In genomic region chr1:232792949-232793348, GRCh38 we compare ENCODE assay signal across 29 cellular contexts. TPM values are rescaled to one million over a fixed set of nuclear protein-coding genes. Genes with fewer than 3 reads are reported as not detected.
DNase-seq lines count a peak whose midpoint lies in the region; ATAC-seq, FAIRE-seq and TF ChIP-seq lines count a peak whose summit lies in the region.
"Had no signal": no experiment of that assay in that cellular context is flagged by ENCODE, and none has a peak within 500 bp of the region (broad histone marks: within the 10 kb centered on the region; RNA-seq: fewer than 3 reads in every experiment).

No MANE protein-coding gene starts in this region.

- H3K9me3 ChIP-seq in A673 (ENCODE audit: low read depth, low read length, poor library complexity, severe bottlenecking) (no peaks in the 10 kb centered on the region), Peyer's patch (no peaks in the 10 kb centered on the region)
- H3K9me3 ChIP-seq: BE2C, breast epithelium, esophagus squamous epithelium, heart right ventricle, prostate gland, vagina had no signal

- H3K4me1 ChIP-seq in A673 (ENCODE audit: insufficient read depth, low read length, poor library complexity, severe bottlenecking) (peaks cover 46% of the 10 kb centered on the region), Peyer's patch (peaks cover 0 to 6% (median 0%) of the 10 kb centered on the region in 4 donors)
- H3K4me1 ChIP-seq: BE2C, breast epithelium, prostate gland had no signal

- H3K27me3 ChIP-seq in A673 (replicated peaks; ENCODE audit: insufficient read depth, low read depth, low read length, poor library complexity) (no peaks in the 10 kb centered on the region), bronchial epithelial cell (ENCODE audit: control insufficient read depth, insufficient read depth, low read length) (no peaks in the 10 kb centered on the region), Peyer's patch (no peaks in the 10 kb centered on the region)
- H3K27me3 ChIP-seq: BE2C, breast epithelium, esophagus squamous epithelium, foreskin keratinocyte, heart right ventricle, vagina had no signal

- H3K4me3 Mint-ChIP-seq in activated CD4-positive, alpha-beta memory T cell treated with anti-CD3 and anti-CD28 coated beads for 36 hours, result no peak overlapping the region
- no peak overlapping the region for H3K4me3 Mint-ChIP-seq in activated CD4-positive, alpha-beta memory T cell treated with anti-CD3 and anti-CD28 coated beads, Interleukin-2, amount 10 ng/mL, durations not matched to agents 7 days and 5 days
- H3K4me3 Mint-ChIP-seq: CD8-positive, alpha-beta T cell; naive B cell had no signal

- H3K4me3 ChIP-seq in A673 (ENCODE audit: low read depth, low read length, poor library complexity, severe bottlenecking), result no peak overlapping the region
- H3K4me3 ChIP-seq in bronchial epithelial cell (ENCODE audit: low read depth, low read length), result no peak overlapping the region
- H3K4me3 ChIP-seq in Peyer's patch, result no peak overlapping the region
- H3K4me3 ChIP-seq: breast epithelium, esophagus squamous epithelium, heart right ventricle, prostate gland, vagina had no signal

- H3K36me3 ChIP-seq in A673 (ENCODE audit: insufficient read depth, low read length, poor library complexity, severe bottlenecking), result no peaks in the 10 kb centered on the region
- H3K36me3 ChIP-seq in bronchial epithelial cell (ENCODE audit: control insufficient read depth, insufficient read depth, low read length), result no peaks in the 10 kb centered on the region
- H3K36me3 ChIP-seq in Peyer's patch, result no peaks in the 10 kb centered on the region
- H3K36me3 ChIP-seq: BE2C, breast epithelium, esophagus squamous epithelium, heart right ventricle, prostate gland, vagina, WERI-Rb-1 had no signal

- BruUV-seq in A673 (replicated peaks; lab: Mats Ljungman, UMichigan), result no TSS peak

- H3K27me3 Mint-ChIP-seq in activated CD4-positive, alpha-beta memory T cell treated with anti-CD3 and anti-CD28 coated beads for 36 hours, result peaks cover 5% of the 10 kb centered on the region
- H3K27me3 Mint-ChIP-seq in activated CD4-positive, alpha-beta memory T cell treated with anti-CD3 and anti-CD28 coated beads, Interleukin-2, amount 10 ng/mL, durations not matched to agents 7 days and 5 days, result peaks cover 5% of the 10 kb centered on the region

- TF ChIP-seq CTCF in A673 (conservative IDR thresholded peaks at IDR 0.05; ENCODE audit: low read depth, low read length), result no peak
- TF ChIP-seq CTCF in bronchial epithelial cell (IDR thresholded peaks at IDR 0.05; ENCODE audit: insufficient read depth, low read length, severe bottlenecking), result no peak
- TF ChIP-seq CTCF in Peyer's patch (IDR thresholded peaks at IDR 0.05), result no peak

- H3K27ac ChIP-seq in A673 (ENCODE audit: low read depth, low read length, poor library complexity, severe bottlenecking), result peak overlapping the region; percentile 78
- no peak overlapping the region for H3K27ac ChIP-seq in Peyer's patch
- H3K27ac ChIP-seq: breast epithelium, foreskin keratinocyte, heart right ventricle, prostate gland, vagina had no signal

- CTCF ChIA-PET in activated CD4-positive, alpha-beta memory T cell treated with anti-CD3 and anti-CD28 coated beads for 36 hours (lab: Charles Lee), result no interaction called here
- CTCF ChIA-PET in activated CD4-positive, alpha-beta memory T cell treated with anti-CD3 and anti-CD28 coated beads, Interleukin-2, amount 10 ng/mL, durations not matched to agents 7 days and 5 days (lab: Charles Lee), result no interaction called here
- CTCF ChIA-PET in A673 (lab: Charles Lee), result no interaction called here

- peak; percentile 86 for FAIRE-seq in HTR-8/SVneo (lab: Jason Lieb, UNC)
- FAIRE-seq in bronchial epithelial cell (lab: Jason Lieb, UNC), result peak; percentile 60

- POLR2A ChIA-PET in activated CD4-positive, alpha-beta memory T cell treated with anti-CD3 and anti-CD28 coated beads for 36 hours (lab: Charles Lee), result no interaction called here
- POLR2A ChIA-PET in activated CD4-positive, alpha-beta memory T cell treated with anti-CD3 and anti-CD28 coated beads, Interleukin-2, amount 10 ng/mL, durations not matched to agents 7 days and 5 days (lab: Charles Lee), result no interaction called here
- POLR2A ChIA-PET in A673 (lab: Charles Lee; ENCODE audit: low non-redundant PET), result interaction anchor here (0.6 kb wide), 1 partner anchor 72 kb away, joined by 3 read pairs; no protein-coding TSS in a partner anchor

- intact Hi-C loops in activated CD4-positive, alpha-beta memory T cell treated with anti-CD3 and anti-CD28 coated beads for 36 hours (cut with micrococcal nuclease), result loop anchor here (5.0 kb wide), 1 partner anchor 156 kb away; no protein-coding TSS in a partner anchor
- intact Hi-C loops in A673 (cut with micrococcal nuclease; ENCODE audit: unreplicated experiment), result loop anchor here (5.0 kb wide), 1 partner anchor 151 kb away; no protein-coding TSS in a partner anchor

- no peak for ATAC-seq in GM19467 (IDR thresholded peaks at IDR 0.05; ENCODE audit: unreplicated experiment)
- ATAC-seq: CD8-positive, alpha-beta T cell; foreskin keratinocyte; heart right ventricle; Panc1; stimulated activated naive CD8-positive, alpha-beta T cell treated with anti-CD3 and anti-CD28 coated beads, Interleukin-15, Interleukin-2, amounts not matched to agents 100 U/mL and 50 U/mL, for 24 hours had no signal

- DNase-seq in activated CD4-positive, alpha-beta memory T cell treated with anti-CD3 and anti-CD28 coated beads for 36 hours, result peak; percentile 21
- no peak for DNase-seq in activated CD4-positive, alpha-beta memory T cell treated with anti-CD3 and anti-CD28 coated beads, Interleukin-2, amount 10 ng/mL, durations not matched to agents 7 days and 5 days
- DNase-seq in A673 (ENCODE audit: low spot score) (no peak), HTR-8/SVneo (ENCODE audit: insufficient read length, low spot score) (no peak), bronchial epithelial cell (ENCODE audit: low read depth) (no peak), NCI-H146 (lab: John Stamatoyannopoulos, UW) (no peak), Peyer's patch (no peak)
- DNase-seq: ACHN; activated CD8-positive, alpha-beta memory T cell treated with anti-CD3 and anti-CD28 coated beads for 24 hours; activated gamma-delta T cell; BE2C; CD8-positive, alpha-beta T cell; EL; esophagus squamous epithelium; foreskin keratinocyte; heart right ventricle; midbrain; naive B cell; NCI-H2107; NCI-H345; SHP77; stimulated activated naive CD8-positive, alpha-beta T cell treated with anti-CD3 and anti-CD28 coated beads, Interleukin-15, Interleukin-2, amounts not matched to agents 100 U/mL and 50 U/mL, for 24 hours; T1000; WERI-Rb-1 had no signal

- no peaks in the 10 kb centered on the region for H3K36me3 Mint-ChIP-seq in activated CD4-positive, alpha-beta memory T cell treated with anti-CD3 and anti-CD28 coated beads for 36 hours
- H3K36me3 Mint-ChIP-seq in activated CD4-positive, alpha-beta memory T cell treated with anti-CD3 and anti-CD28 coated beads, Interleukin-2, amount 10 ng/mL, durations not matched to agents 7 days and 5 days (ENCODE audit: low read depth), result no peaks in the 10 kb centered on the region
- H3K36me3 Mint-ChIP-seq: CD8-positive, alpha-beta T cell; naive B cell had no signal

- no peak for TF ChIP-seq POLR2A in Peyer's patch (IDR thresholded peaks at IDR 0.05)

- H3K9me3 Mint-ChIP-seq in activated CD4-positive, alpha-beta memory T cell treated with anti-CD3 and anti-CD28 coated beads for 36 hours, result no peaks in the 10 kb centered on the region
- H3K9me3 Mint-ChIP-seq in activated CD4-positive, alpha-beta memory T cell treated with anti-CD3 and anti-CD28 coated beads, Interleukin-2, amount 10 ng/mL, durations not matched to agents 7 days and 5 days, result no peaks in the 10 kb centered on the region
- H3K9me3 Mint-ChIP-seq: CD8-positive, alpha-beta T cell had no signal

- H3K4me1 Mint-ChIP-seq in activated CD4-positive, alpha-beta memory T cell treated with anti-CD3 and anti-CD28 coated beads for 36 hours (ENCODE audit: low read depth), result peaks cover 11% of the 10 kb centered on the region
- H3K4me1 Mint-ChIP-seq in activated CD4-positive, alpha-beta memory T cell treated with anti-CD3 and anti-CD28 coated beads, Interleukin-2, amount 10 ng/mL, durations not matched to agents 7 days and 5 days, result peaks cover 12% of the 10 kb centered on the region

- no peak overlapping the region for H3K27ac Mint-ChIP-seq in activated CD4-positive, alpha-beta memory T cell treated with anti-CD3 and anti-CD28 coated beads for 36 hours
- H3K27ac Mint-ChIP-seq in activated CD4-positive, alpha-beta memory T cell treated with anti-CD3 and anti-CD28 coated beads, Interleukin-2, amount 10 ng/mL, durations not matched to agents 7 days and 5 days, result no peak overlapping the region
- H3K27ac Mint-ChIP-seq: CD8-positive, alpha-beta T cell had no signal

RNA-seq across cellular contexts. Expression of gene MAP10, which starts 12.3 kb away (rescaled TPM):
- 1 to 10 TPM in 1 of 2 experiments, under 1 TPM in 1; 0.86 to 1.1 TPM for total RNA-seq in activated CD4-positive, alpha-beta memory T cell treated with anti-CD3 and anti-CD28 coated beads for 36 hours
- 1 to 10 TPM; 1.6 to 2.1 TPM for total RNA-seq in activated CD4-positive, alpha-beta memory T cell treated with anti-CD3 and anti-CD28 coated beads, Interleukin-2, amount 10 ng/mL, durations not matched to agents 7 days and 5 days
- total RNA-seq in A673 (2021) (4.8 and 5.0 TPM in 2 replicates), bronchial epithelial cell (0.38 and 0.53 TPM in 2 replicates), Peyer's patch (1 to 10 TPM; 1.7 to 3.2 (median 2.5) TPM)
